Comparison of ENCODE assay signal across 10 cellular contexts in the genomic region with DNA sequence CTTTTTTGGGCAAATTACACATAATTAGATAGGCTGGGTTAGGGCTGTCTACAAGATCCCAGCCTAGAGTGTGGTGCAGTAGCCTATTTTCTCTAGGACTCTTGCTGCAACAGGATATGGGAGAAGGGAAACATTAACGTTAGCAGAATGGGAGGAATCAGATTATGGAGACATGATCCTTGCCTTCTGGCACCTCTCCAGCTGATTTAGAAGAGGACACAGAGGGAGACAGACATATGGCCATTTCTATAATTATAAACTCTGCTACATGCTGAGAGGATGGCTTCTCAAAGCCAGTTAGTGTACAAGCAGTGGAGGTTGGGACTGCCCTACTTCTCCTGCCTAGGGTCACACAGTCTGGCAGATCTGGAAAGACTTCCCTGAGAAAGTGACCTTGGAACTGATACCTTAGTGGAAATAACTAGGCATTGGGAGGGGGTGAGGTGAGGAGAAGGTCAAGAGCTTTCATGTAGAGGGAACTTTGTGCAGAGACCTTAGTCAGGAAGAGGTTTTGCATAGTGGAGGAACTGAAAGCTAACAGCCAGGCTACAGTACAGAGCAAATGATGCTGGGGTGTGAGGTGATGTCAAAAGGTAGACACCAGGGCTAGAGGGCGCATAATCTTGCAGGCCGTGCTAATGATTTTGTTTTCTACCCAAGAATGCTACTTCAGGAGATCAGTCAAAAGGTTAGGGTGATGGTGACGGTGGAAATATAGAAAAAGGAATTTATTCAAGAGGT. TPM values are rescaled to one million over a fixed set of nuclear protein-coding genes. Genes with fewer than 3 reads are reported as not detected.
A peak's percentile ranks its signal among the peaks of the same experiment; 100 is the strongest.
DNase-seq lines count a peak whose midpoint lies in the region; ATAC-seq and TF ChIP-seq lines count a peak whose summit lies in the region.
"Had no signal": no experiment of that assay in that cellular context is flagged by ENCODE, and none has a peak within 500 bp of the region (broad histone marks: within the 10 kb centered on the region; RNA-seq: fewer than 3 reads in every experiment).

No MANE protein-coding gene starts in this region.

- no peaks in the 10 kb centered on the region for H3K9me3 ChIP-seq in CD8-positive, alpha-beta memory T cell (ENCODE audit: low read length)
- H3K9me3 ChIP-seq: ascending aorta had no signal

- H3K27ac Mint-ChIP-seq in effector memory CD8-positive, alpha-beta T cell, result no peak overlapping the region
- H3K27ac Mint-ChIP-seq in CD8-positive, alpha-beta memory T cell, result no peak overlapping the region

- peaks cover 26% of the 10 kb centered on the region for H3K27me3 ChIP-seq in CD8-positive, alpha-beta memory T cell (ENCODE audit: insufficient read depth, low read length, poor library complexity, severe bottlenecking)
- H3K27me3 ChIP-seq: ascending aorta had no signal

- peak; percentile 24; the same call in 1 of the 2 replicates for TF ChIP-seq CTCF in GM12874 (IDR thresholded peaks at IDR 0.05; ENCODE audit: insufficient read depth, low read depth, low read length)

- H3K4me3 Mint-ChIP-seq in effector memory CD8-positive, alpha-beta T cell, result peak overlapping the region in 1 of 2 donors; percentile 17
- peak overlapping the region in 1 of 7 donors; percentile 0 for H3K4me3 Mint-ChIP-seq in CD8-positive, alpha-beta memory T cell

- H3K36me3 Mint-ChIP-seq in effector memory CD8-positive, alpha-beta T cell (ENCODE audit: insufficient read depth), result no peaks in the 10 kb centered on the region
- no peaks in the 10 kb centered on the region for H3K36me3 Mint-ChIP-seq in CD8-positive, alpha-beta memory T cell

- no peaks in the 10 kb centered on the region for H3K4me1 ChIP-seq in CD8-positive, alpha-beta memory T cell (ENCODE audit: insufficient read depth, low read length)

- CTCF ChIA-PET in CD8-positive, alpha-beta memory T cell (lab: Charles Lee), result no interaction called here

- POLR2A ChIA-PET in CD8-positive, alpha-beta memory T cell (lab: Charles Lee), result no interaction called here

- peaks cover 9 to 10% of the 10 kb centered on the region in 2 donors for H3K4me1 Mint-ChIP-seq in effector memory CD8-positive, alpha-beta T cell (ENCODE audit: low read depth in 2 of 2)
- peaks cover 13 to 23% (median 19%) of the 10 kb centered on the region in 3 donors for H3K4me1 Mint-ChIP-seq in CD8-positive, alpha-beta memory T cell

- no peaks in the 10 kb centered on the region for H3K36me3 ChIP-seq in CD8-positive, alpha-beta memory T cell (ENCODE audit: insufficient read depth, low read length)
- H3K36me3 ChIP-seq: ascending aorta had no signal

- DNase-seq in effector memory CD8-positive, alpha-beta T cell, result no peak
- DNase-seq in mucosa of gallbladder (ENCODE audit: low spot score), result no peak
- no peak for DNase-seq in CD8-positive, alpha-beta memory T cell
- no peak for DNase-seq in NCI-H2227 (lab: John Stamatoyannopoulos, UW; ENCODE audit: unreplicated experiment)

- ATAC-seq in GM21390 (IDR thresholded peaks at IDR 0.05; ENCODE audit: unreplicated experiment) (peak; percentile 95), HG03457 (IDR thresholded peaks at IDR 0.05; ENCODE audit: unreplicated experiment) (peak; percentile 86), GM18873 (IDR thresholded peaks at IDR 0.05; ENCODE audit: low FRiP score, unreplicated experiment) (no peak)
- ATAC-seq in effector memory CD8-positive, alpha-beta T cell (replicated peaks), result peak; percentile 49
- ATAC-seq: Panc1 had no signal

- H3K27ac ChIP-seq in CD8-positive, alpha-beta memory T cell (ENCODE audit: low read depth, low read length), result no peak overlapping the region
- H3K27ac ChIP-seq: ascending aorta had no signal

- no peaks in the 10 kb centered on the region for H3K9me3 Mint-ChIP-seq in effector memory CD8-positive, alpha-beta T cell
- no peaks in the 10 kb centered on the region for H3K9me3 Mint-ChIP-seq in CD8-positive, alpha-beta memory T cell

- H3K27me3 Mint-ChIP-seq in effector memory CD8-positive, alpha-beta T cell, result peaks cover 80 to 93% of the 10 kb centered on the region in 2 donors
- peaks cover 52 to 80% of the 10 kb centered on the region in 2 donors for H3K27me3 Mint-ChIP-seq in CD8-positive, alpha-beta memory T cell

- H3K4me3 ChIP-seq in CD8-positive, alpha-beta memory T cell (ENCODE audit: low read length), result no peak overlapping the region

RNA-seq across cellular contexts. Expression of gene CD1D, which starts 1.2 kb away (rescaled TPM):
- 7.2 TPM for total RNA-seq in mucosa of gallbladder
- not detected for total RNA-seq in CD8-positive, alpha-beta memory T cell
- not detected for polyA plus RNA-seq in CD8-positive, alpha-beta memory T cell
- total RNA-seq: ascending aorta had no signal
